In genomic region chr20:47492284-47492683, GRCh38 we compare ENCODE assay signal across 12 cellular contexts. TPM values are rescaled to one million over a fixed set of nuclear protein-coding genes. Genes with fewer than 3 reads are reported as not detected.
DNase-seq lines count a peak whose midpoint lies in the region; ATAC-seq and TF ChIP-seq lines count a peak whose summit lies in the region.
"Had no signal": no experiment of that assay in that cellular context is flagged by ENCODE, and none has a peak within 500 bp of the region (broad histone marks: within the 10 kb centered on the region; RNA-seq: fewer than 3 reads in every experiment).

No MANE protein-coding gene starts in this region.

- peaks cover 88% of the 10 kb centered on the region for H3K4me1 Mint-ChIP-seq in activated T-cell treated with anti-CD3 and anti-CD28 coated beads, Interleukin-2, amount 50 U/mL, for 72 hours (ENCODE audit: low read depth)
- peaks cover 50% of the 10 kb centered on the region for H3K4me1 Mint-ChIP-seq in activated T-cell treated with anti-CD3 and anti-CD28 coated beads, Interleukin-2, amount 50 U/mL, for 4 hours (ENCODE audit: low read depth)
- peaks cover 19 to 56% (median 44%) of the 10 kb centered on the region in 7 donors for H3K4me1 Mint-ChIP-seq in naive thymus-derived CD4-positive, alpha-beta T cell
- H3K4me1 Mint-ChIP-seq in CD4-positive, alpha-beta memory T cell: peaks cover 17 to 45% (median 36%) of the 10 kb centered on the region in 4 donors

- H3K27me3 Mint-ChIP-seq in activated T-cell treated with anti-CD3 and anti-CD28 coated beads, Interleukin-2, amount 50 U/mL, for 72 hours (ENCODE audit: low read depth): no peaks in the 10 kb centered on the region
- no peaks in the 10 kb centered on the region for H3K27me3 Mint-ChIP-seq in activated T-cell treated with anti-CD3 and anti-CD28 coated beads, Interleukin-2, amount 50 U/mL, for 4 hours (ENCODE audit: low read depth)
- no peaks in the 10 kb centered on the region for H3K27me3 Mint-ChIP-seq in naive thymus-derived CD4-positive, alpha-beta T cell
- H3K27me3 Mint-ChIP-seq in CD4-positive, alpha-beta memory T cell: no peaks in the 10 kb centered on the region

- ATAC-seq in activated T-cell treated with anti-CD3 and anti-CD28 coated beads, Interleukin-2, amount 50 U/mL, for 72 hours (replicated peaks in 1 of 2): no peak
- ATAC-seq in activated T-cell treated with anti-CD3 and anti-CD28 coated beads, Interleukin-2, amount 50 U/mL, for 4 hours: no peak
- no peak for ATAC-seq in thoracic aorta (ENCODE audit: insufficient number of reproducible peaks, low FRiP score, low read depth)
- no peak for ATAC-seq in naive thymus-derived CD4-positive, alpha-beta T cell

- H3K36me3 ChIP-seq in colonic mucosa (no peaks in the 10 kb centered on the region), thoracic aorta (no peaks in the 10 kb centered on the region)
- H3K36me3 ChIP-seq in naive thymus-derived CD4-positive, alpha-beta T cell (ENCODE audit: control insufficient read depth in 2 of 3, insufficient read depth in 3 of 3, low read length in 3 of 3): no peaks in the 10 kb centered on the region
- H3K36me3 ChIP-seq in CD4-positive, alpha-beta memory T cell (ENCODE audit: insufficient read depth, low read length): no peaks in the 10 kb centered on the region

- no peak overlapping the region for H3K9ac ChIP-seq in colonic mucosa (ENCODE audit: low read depth in 2 of 2, low read length in 2 of 2)

- H3K4me3 ChIP-seq in colonic mucosa (no peak overlapping the region), thoracic aorta (no peak overlapping the region)
- no peak overlapping the region for H3K4me3 ChIP-seq in naive thymus-derived CD4-positive, alpha-beta T cell (ENCODE audit: low read length)
- H3K4me3 ChIP-seq in CD4-positive, alpha-beta memory T cell (ENCODE audit: low read length in 2 of 2): no peak overlapping the region

- intact Hi-C loops in colonic mucosa (cut with DNase I): no loop called here
- intact Hi-C loops in naive thymus-derived CD4-positive, alpha-beta T cell (cut with micrococcal nuclease): no loop called here
- intact Hi-C loops in CD4-positive, alpha-beta memory T cell (cut with micrococcal nuclease): no loop called here

- peak overlapping the region; percentile 72 for H3K27ac Mint-ChIP-seq in activated T-cell treated with anti-CD3 and anti-CD28 coated beads, Interleukin-2, amount 50 U/mL, for 72 hours
- peak overlapping the region in 1 of 9 donors; percentile 23 for H3K27ac Mint-ChIP-seq in naive thymus-derived CD4-positive, alpha-beta T cell
- H3K27ac Mint-ChIP-seq in CD4-positive, alpha-beta memory T cell: no peak overlapping the region

- POLR2A ChIA-PET in naive thymus-derived CD4-positive, alpha-beta T cell (lab: Charles Lee): interaction anchor here (1.7 to 5.2 kb wide), 2 partner anchors 11 to 15 kb away, joined by 4 to 39 read pairs; partner anchors contain the start of gene NCOA3
- POLR2A ChIA-PET in CD4-positive, alpha-beta memory T cell (lab: Charles Lee; ENCODE audit: partially characterized antibody): interaction anchor here (8.1 kb wide), 1 partner anchor 10 kb away, joined by 108 read pairs; the partner anchor contains the start of gene NCOA3

- H3K4me1 ChIP-seq in colonic mucosa (peaks cover 14% of the 10 kb centered on the region), thoracic aorta (ENCODE audit: control insufficient read depth in 1 of 2, low read depth in 2 of 2) (peaks cover 16 to 24% of the 10 kb centered on the region in 2 donors)
- H3K4me1 ChIP-seq in naive thymus-derived CD4-positive, alpha-beta T cell (ENCODE audit: control insufficient read depth in 2 of 2, insufficient read depth in 2 of 2, low read length in 2 of 2): peaks cover 20% of the 10 kb centered on the region in 2 donors
- H3K4me1 ChIP-seq in CD4-positive, alpha-beta memory T cell (ENCODE audit: insufficient read depth, low read length): peaks cover 42% of the 10 kb centered on the region

- H3K4me3 Mint-ChIP-seq in activated T-cell treated with anti-CD3 and anti-CD28 coated beads, Interleukin-2, amount 50 U/mL, for 72 hours: peak overlapping the region; percentile 31 to 71
- H3K4me3 Mint-ChIP-seq in activated T-cell treated with anti-CD3 and anti-CD28 coated beads, Interleukin-2, amount 50 U/mL, for 4 hours: no peak overlapping the region
- no peak overlapping the region for H3K4me3 Mint-ChIP-seq in naive thymus-derived CD4-positive, alpha-beta T cell
- H3K4me3 Mint-ChIP-seq in CD4-positive, alpha-beta memory T cell: no peak overlapping the region

- H3K36me3 Mint-ChIP-seq in activated T-cell treated with anti-CD3 and anti-CD28 coated beads, Interleukin-2, amount 50 U/mL, for 72 hours (ENCODE audit: insufficient read depth in 2 of 2): peaks cover 5 to 6% of the 10 kb centered on the region in 2 donors
- H3K36me3 Mint-ChIP-seq in activated T-cell treated with anti-CD3 and anti-CD28 coated beads, Interleukin-2, amount 50 U/mL, for 4 hours (ENCODE audit: insufficient read depth): no peaks in the 10 kb centered on the region
- peaks cover 0 to 6% (median 0%) of the 10 kb centered on the region in 5 donors for H3K36me3 Mint-ChIP-seq in naive thymus-derived CD4-positive, alpha-beta T cell
- H3K36me3 Mint-ChIP-seq in CD4-positive, alpha-beta memory T cell: no peaks in the 10 kb centered on the region

- TF ChIP-seq CTCF in colonic mucosa (IDR thresholded peaks at IDR 0.05) (no peak), thoracic aorta (IDR thresholded peaks at IDR 0.05) (no peak)

- no peak for DNase-seq in activated T-cell treated with anti-CD3 and anti-CD28 coated beads, Interleukin-2, amount 50 U/mL, for 72 hours
- no peak for DNase-seq in activated T-cell treated with anti-CD3 and anti-CD28 coated beads, Interleukin-2, amount 50 U/mL, for 4 hours
- DNase-seq in NCI-H69 (lab: John Stamatoyannopoulos, UW): peak; percentile 48
- no peak for DNase-seq in colonic mucosa
- DNase-seq in thoracic aorta (ENCODE audit: low spot score): no peak
- DNase-seq in naive thymus-derived CD4-positive, alpha-beta T cell: no peak
- no peak for DNase-seq in NCI-H1694 treated with DMSO at 0.1 percent for 48 hours (lab: John Stamatoyannopoulos, UW)
- no peak for DNase-seq in CD4-positive, alpha-beta memory T cell
- DNase-seq: IMR-90, midbrain, NCI-H1092, NCI-H2171 treated with DMSO at 0.1 percent for 48 hours had no signal

- CTCF ChIA-PET in naive thymus-derived CD4-positive, alpha-beta T cell (lab: Charles Lee): no interaction called here
- CTCF ChIA-PET in CD4-positive, alpha-beta memory T cell (lab: Charles Lee; ENCODE audit: partially characterized antibody): interaction anchor here (1.1 kb wide), 1 partner anchor 9 kb away, joined by 3 read pairs; the partner anchor contains the start of gene NCOA3

- H3K27me3 ChIP-seq in colonic mucosa (no peaks in the 10 kb centered on the region), thoracic aorta (replicated peaks; ENCODE audit: insufficient read depth) (no peaks in the 10 kb centered on the region)
- H3K27me3 ChIP-seq in naive thymus-derived CD4-positive, alpha-beta T cell (ENCODE audit: control insufficient read depth in 2 of 2, insufficient read depth in 2 of 2, low read length in 2 of 2): no peaks in the 10 kb centered on the region
- H3K27me3 ChIP-seq in CD4-positive, alpha-beta memory T cell (ENCODE audit: insufficient read depth, low read length): no peaks in the 10 kb centered on the region

- no peaks in the 10 kb centered on the region for H3K9me3 ChIP-seq in colonic mucosa
- H3K9me3 ChIP-seq in thoracic aorta: no peaks in the 10 kb centered on the region
- no peaks in the 10 kb centered on the region for H3K9me3 ChIP-seq in naive thymus-derived CD4-positive, alpha-beta T cell (ENCODE audit: control insufficient read depth in 2 of 3, low read length in 3 of 3)
- H3K9me3 ChIP-seq in CD4-positive, alpha-beta memory T cell (ENCODE audit: control insufficient read depth in 1 of 2, low read length in 2 of 2): no peaks in the 10 kb centered on the region

- peaks cover 2% of the 10 kb centered on the region in 2 donors for H3K9me3 Mint-ChIP-seq in activated T-cell treated with anti-CD3 and anti-CD28 coated beads, Interleukin-2, amount 50 U/mL, for 72 hours
- H3K9me3 Mint-ChIP-seq in activated T-cell treated with anti-CD3 and anti-CD28 coated beads, Interleukin-2, amount 50 U/mL, for 4 hours: no peaks in the 10 kb centered on the region
- no peaks in the 10 kb centered on the region for H3K9me3 Mint-ChIP-seq in naive thymus-derived CD4-positive, alpha-beta T cell
- no peaks in the 10 kb centered on the region for H3K9me3 Mint-ChIP-seq in CD4-positive, alpha-beta memory T cell

- H3K27ac ChIP-seq in colonic mucosa (peak overlapping the region; percentile 57), thoracic aorta (peak overlapping the region; percentile 54 to 60)
- no peak overlapping the region for H3K27ac ChIP-seq in naive thymus-derived CD4-positive, alpha-beta T cell (ENCODE audit: low read depth, low read length)
- no peak overlapping the region for H3K27ac ChIP-seq in CD4-positive, alpha-beta memory T cell (ENCODE audit: low read depth, low read length)

RNA-seq across cellular contexts. Expression of gene NCOA3, which starts 9.4 kb away (rescaled TPM):
- 100 to 1,000 TPM in 1 of 2 donors, 10 to 100 TPM in 1; 76.0 to 113 TPM for total RNA-seq in activated T-cell treated with anti-CD3 and anti-CD28 coated beads, Interleukin-2, amount 50 U/mL, for 72 hours
- 100 to 1,000 TPM; 103 to 121 (median 118) TPM for total RNA-seq in activated T-cell treated with anti-CD3 and anti-CD28 coated beads, Interleukin-2, amount 50 U/mL, for 4 hours
- 10 to 100 TPM; 17.1 to 24.2 TPM for total RNA-seq in colonic mucosa
- 10 to 100 TPM; 44.3 to 68.1 TPM for total RNA-seq in thoracic aorta
- 100 to 1,000 TPM in 1 of 5 experiments, 10 to 100 TPM in 4; 75.0 to 115 (median 89.2) TPM for total RNA-seq in naive thymus-derived CD4-positive, alpha-beta T cell
- polyA plus RNA-seq in naive thymus-derived CD4-positive, alpha-beta T cell: 10 to 100 TPM; 20.3 to 28.4 TPM
- 10 to 100 TPM; 69.0 to 74.7 TPM for total RNA-seq in CD4-positive, alpha-beta memory T cell
- polyA plus RNA-seq in CD4-positive, alpha-beta memory T cell: 10 to 100 TPM in 1 of 2 donors, 1 to 10 TPM in 1; 7.0 to 23.4 TPM

Comparison
In these comparisons a context has a peak if more than half of its experiments do, and no peak if none do; other contexts are left out.
1. H3K4me3 Mint-ChIP-seq: peak in activated T-cell treated with anti-CD3 and anti-CD28 coated beads, Interleukin-2, amount 50 U/mL, for 72 hours (2 of 2); none in activated T-cell treated with anti-CD3 and anti-CD28 coated beads, Interleukin-2, amount 50 U/mL, for 4 hours (single experiment), naive thymus-derived CD4-positive, alpha-beta T cell (0 of 10) and CD4-positive, alpha-beta memory T cell (0 of 8).
2. H3K27ac ChIP-seq: peak in colonic mucosa (single experiment) and thoracic aorta (2 of 2); none in naive thymus-derived CD4-positive, alpha-beta T cell (single experiment) and CD4-positive, alpha-beta memory T cell (single experiment).